20 cellular contexts compared by ENCODE assay signal in the genomic region with DNA sequence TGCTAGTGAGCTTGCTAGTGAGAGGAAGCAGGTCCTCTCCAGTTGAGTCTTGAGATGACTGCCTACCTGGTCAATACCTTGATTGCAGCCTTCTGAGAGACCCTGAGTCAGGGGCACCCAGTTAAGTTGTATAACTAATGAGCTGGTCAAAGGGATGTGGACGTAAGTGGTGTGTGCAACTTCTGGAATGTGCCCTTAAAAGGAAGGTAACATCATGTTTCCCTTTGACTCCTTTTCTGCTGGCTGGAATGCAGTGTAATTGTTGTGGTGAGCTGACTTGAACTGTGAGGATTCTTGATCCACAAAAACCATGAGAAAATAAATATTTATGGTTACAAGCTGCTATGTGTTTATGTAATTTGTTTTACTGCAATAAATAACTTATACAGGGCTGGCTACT. TPM values are rescaled to one million over a fixed set of nuclear protein-coding genes. Genes with fewer than 3 reads are reported as not detected.
DNase-seq lines count a peak whose midpoint lies in the region; ATAC-seq and TF ChIP-seq lines count a peak whose summit lies in the region.
"Had no signal": no experiment of that assay in that cellular context is flagged by ENCODE, and none has a peak within 500 bp of the region (broad histone marks: within the 10 kb centered on the region; RNA-seq: fewer than 3 reads in every experiment).

No MANE protein-coding gene starts in this region.

- H3K27me3 Mint-ChIP-seq in stimulated activated memory B cell treated with anti-CD40 and anti-IgM and Interleukin-4, amounts not matched to agents 10 μg/mL and 1 μg/mL and 100 μg/mL, for 72 hours = no peaks in the 10 kb centered on the region

- H3K27ac Mint-ChIP-seq in stimulated activated memory B cell treated with anti-CD40 and anti-IgM and Interleukin-4, amounts not matched to agents 10 μg/mL and 1 μg/mL and 100 μg/mL, for 72 hours = peak overlapping the region; percentile 42

- H3K9me3 Mint-ChIP-seq in stimulated activated memory B cell treated with anti-CD40 and anti-IgM and Interleukin-4, amounts not matched to agents 10 μg/mL and 1 μg/mL and 100 μg/mL, for 72 hours = no peaks in the 10 kb centered on the region

- H3K4me1 ChIP-seq in left lung = peaks cover 0 to 24% of the 10 kb centered on the region in 2 donors

- no peak overlapping the region for H3K4me3 Mint-ChIP-seq in stimulated activated memory B cell treated with anti-CD40 and anti-IgM and Interleukin-4, amounts not matched to agents 10 μg/mL and 1 μg/mL and 100 μg/mL, for 72 hours

- H3K27me3 ChIP-seq in left lung = no peaks in the 10 kb centered on the region
- H3K27me3 ChIP-seq: ascending aorta had no signal

- no peaks in the 10 kb centered on the region for H3K36me3 ChIP-seq in left lung
- H3K36me3 ChIP-seq: ascending aorta had no signal

- TF ChIP-seq CTCF in GM12865 (IDR thresholded peaks at IDR 0.05; ENCODE audit: insufficient read depth, low read depth, low read length, missing control alignments) (no peak), left lung (IDR thresholded peaks at IDR 0.05) (no peak)

- intact Hi-C loops in left lung (cut with DNase I) = no loop called here

- no peaks in the 10 kb centered on the region for H3K9me3 ChIP-seq in left lung
- H3K9me3 ChIP-seq: ascending aorta had no signal

- no peak for ATAC-seq in stimulated activated memory B cell treated with anti-CD40 and anti-IgM and Interleukin-4, amounts not matched to agents 10 μg/mL and 1 μg/mL and 100 μg/mL, for 72 hours
- no peak for ATAC-seq in left lung
- ATAC-seq: Right ventricle myocardium inferior had no signal

- no peaks in the 10 kb centered on the region for H3K36me3 Mint-ChIP-seq in stimulated activated memory B cell treated with anti-CD40 and anti-IgM and Interleukin-4, amounts not matched to agents 10 μg/mL and 1 μg/mL and 100 μg/mL, for 72 hours

- peak; percentile 26 for DNase-seq in GM12865 (ENCODE audit: low read depth)
- peak; percentile 58 for DNase-seq in amniotic epithelial cell (ENCODE audit: low read depth)
- DNase-seq in glomerular visceral epithelial cell (ENCODE audit: extremely low spot score) = peak; percentile 7
- DNase-seq in left lung = no peak
- DNase-seq in NCI-H1048 (lab: John Stamatoyannopoulos, UW) = no peak
- DNase-seq in OCI-M2 (lab: John Stamatoyannopoulos, UW; ENCODE audit: unreplicated experiment) = no peak
- DNase-seq: activated CD4-positive, alpha-beta T cell treated with anti-CD3 and anti-CD28 coated beads, Interleukin-2, amount 50 U/mL, for 48 hours; activated naive CD4-positive, alpha-beta T cell; C1 segment of cervical spinal cord; dermis blood vessel endothelial cell; DMS 273 treated with DMSO at 0.1 percent for 48 hours; head of caudate nucleus; NCI-H187 treated with DMSO at 0.1 percent for 48 hours; stimulated activated CD8-positive, alpha-beta memory T cell treated with anti-CD3 and anti-CD28 coated beads, Interleukin-4, amount 100 ng/mL, for 48 hours had no signal

- peaks cover 6% of the 10 kb centered on the region for H3K4me1 Mint-ChIP-seq in stimulated activated memory B cell treated with anti-CD40 and anti-IgM and Interleukin-4, amounts not matched to agents 10 μg/mL and 1 μg/mL and 100 μg/mL, for 72 hours

- H3K4me3 ChIP-seq in GM12865 (ENCODE audit: low read depth, low read length) (no peak overlapping the region), left lung (no peak overlapping the region)
- H3K4me3 ChIP-seq: ascending aorta, lung had no signal

- no peak overlapping the region for H3K27ac ChIP-seq in left lung
- H3K27ac ChIP-seq: epithelial cell of prostate, VCaP had no signal

RNA-seq across cellular contexts. Expression of gene SNX2, which starts 2.4 kb away (rescaled TPM):
- 100 to 1,000 TPM in 1 of 2 donors, 10 to 100 TPM in 1; 85.1 to 100 TPM for total RNA-seq in left lung

Comparison
In these comparisons a context has a peak if more than half of its experiments do, and no peak if none do; other contexts are left out.
1. DNase-seq: peak in GM12865 (single experiment), amniotic epithelial cell (single experiment) and glomerular visceral epithelial cell (single experiment); none in left lung (0 of 2), NCI-H1048 (single experiment) and OCI-M2 (single experiment).